8 cellular contexts compared by ENCODE assay signal in the genomic region with DNA sequence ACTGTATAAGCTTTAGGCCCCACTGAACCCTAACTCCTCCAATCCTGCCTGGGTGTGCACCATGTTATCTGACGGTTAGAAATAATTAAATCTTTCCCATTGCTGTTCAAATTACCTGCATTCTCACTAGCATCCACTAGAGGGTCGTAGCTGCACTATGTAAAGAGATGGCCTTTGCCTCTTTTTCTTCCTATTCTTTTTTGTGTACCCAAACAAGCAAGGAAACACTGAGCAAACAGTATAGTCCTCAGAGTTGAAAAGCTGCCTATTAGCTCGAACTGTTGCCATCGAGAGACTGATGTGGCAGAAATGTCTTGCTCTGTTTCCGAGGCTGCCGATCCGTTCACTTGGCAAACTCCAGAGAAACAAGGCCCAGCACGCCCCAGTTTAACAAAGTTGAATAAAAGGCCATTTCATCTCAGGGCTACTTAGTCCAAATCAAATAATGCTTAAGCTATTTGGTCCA.
DNase-seq lines count a peak whose midpoint lies in the region; ATAC-seq, FAIRE-seq and TF ChIP-seq lines count a peak whose summit lies in the region.

No MANE protein-coding gene starts in this region.

- H3K9ac ChIP-seq in PC-3 (ENCODE audit: low read length) (no peak overlapping the region), K562 (ENCODE audit: insufficient read depth in 1 of 2, low read depth in 2 of 2, low read length in 2 of 2) (no peak overlapping the region), smooth muscle cell (ENCODE audit: low read depth) (no peak overlapping the region)

- H3K9me3 ChIP-seq in PC-3 (ENCODE audit: low read length) (no peaks in the 10 kb centered on the region), K562 (replicated peaks; ENCODE audit: control insufficient read depth, insufficient read depth, low read depth, low read length) (no peaks in the 10 kb centered on the region), smooth muscle cell (replicated peaks; ENCODE audit: low read depth) (no peaks in the 10 kb centered on the region)

- BruUV-seq in PC-3 (replicated peaks; lab: Mats Ljungman, UMichigan), result no TSS peak
- no TSS peak for BruUV-seq in K562 (replicated peaks; lab: Mats Ljungman, UMichigan)

- H3K4me3 ChIP-seq in PC-3 (ENCODE audit: low read length) (no peak overlapping the region), K562 (no peak overlapping the region), smooth muscle cell (no peak overlapping the region)

- POLR2A ChIA-PET in PC-3 (lab: Charles Lee; ENCODE audit: unreplicated experiment) (interaction anchor here (0.7 kb wide), 1 partner anchor 202 kb away, joined by 3 read pairs; no protein-coding TSS in a partner anchor), K562 (lab: Yijun Ruan, JAX) (interaction anchor here (0.6 kb wide), 1 partner anchor 800 kb away, joined by 5 read pairs; no protein-coding TSS in a partner anchor)

- H2AFZ ChIP-seq in PC-3 (ENCODE audit: low read length) (no peak overlapping the region), K562 (ENCODE audit: low read depth, low read length) (no peak overlapping the region), smooth muscle cell (ENCODE audit: low read depth) (peak overlapping the region; percentile 63)

- H4K20me1 ChIP-seq in PC-3 (ENCODE audit: low read length) (no peaks in the 10 kb centered on the region), K562 (replicated peaks; ENCODE audit: control insufficient read depth, insufficient read depth, low read length) (no peaks in the 10 kb centered on the region), smooth muscle cell (ENCODE audit: low read depth) (no peaks in the 10 kb centered on the region)

- H3K27ac ChIP-seq in PC-3 (ENCODE audit: low read length), result no peak overlapping the region
- H3K27ac ChIP-seq in K562 (ENCODE audit: extremely low read depth, low read depth, low read length), result no peak overlapping the region
- H3K27ac ChIP-seq in smooth muscle cell (ENCODE audit: low read depth), result no peak overlapping the region

- TF ChIP-seq POLR2A in K562 (conservative IDR thresholded peaks at IDR 0.05), result no peak

- no peaks in the 10 kb centered on the region for H3K27me3 ChIP-seq in PC-3 (ENCODE audit: low read length)
- no peaks in the 10 kb centered on the region for H3K27me3 ChIP-seq in K562 (ENCODE audit: control insufficient read depth in 2 of 2, insufficient read depth in 2 of 2, low read length in 2 of 2)
- no peaks in the 10 kb centered on the region for H3K27me3 ChIP-seq in smooth muscle cell (ENCODE audit: low read depth)

- intact Hi-C loops in PC-3 (cut with micrococcal nuclease) (loop anchor here (1.0 to 5.0 kb wide), 2 partner anchors 482 to 534 kb away; a partner anchor contains a TSS), K562 (cut with micrococcal nuclease) (loop anchor here (1.0 to 10.0 kb wide), 5 partner anchors 240 to 740 kb away; a partner anchor contains a TSS)

- peak; percentile 67 for FAIRE-seq in K562 (lab: Jason Lieb, UNC)

- WGBS in K562 (ENCODE audit: insufficient coverage, low coverage, missing lambda C conversion rate), result 25% methylated on average over 8 of the region's 8 CpGs
- WGBS in smooth muscle cell (ENCODE audit: low lambda C conversion rate), result 49% methylated on average over 8 of the region's 8 CpGs

- TF ChIP-seq CTCF in PC-3 (conservative IDR thresholded peaks at IDR 0.05; ENCODE audit: low read depth, low read length) (peak; percentile 82), K562 (IDR thresholded peaks at IDR 0.05 in 2 of 3, conservative IDR thresholded peaks at IDR 0.05 in 1 of 3; ENCODE audit: insufficient read depth in 2 of 3, low read depth in 1 of 3, low read length in 3 of 3) (peak; percentile 57 to 82 (median 76)), smooth muscle cell (IDR thresholded peaks at IDR 0.05; ENCODE audit: borderline replicate concordance, insufficient read depth, poor library complexity, severe bottlenecking) (peak; percentile 86)

- no peaks in the 10 kb centered on the region for H3K9me1 ChIP-seq in K562 (ENCODE audit: control insufficient read depth, insufficient read depth, low read length)

- H3K79me2 ChIP-seq in PC-3 (ENCODE audit: low read length) (no peaks in the 10 kb centered on the region), K562 (ENCODE audit: control insufficient read depth, insufficient read depth, low read length) (no peaks in the 10 kb centered on the region), smooth muscle cell (ENCODE audit: low read depth) (no peaks in the 10 kb centered on the region)

- in situ Hi-C loops in K562 (cut with MboI), result loop anchor here (25.0 kb wide), 2 partner anchors 527 to 727 kb away; no protein-coding TSS in a partner anchor

- H3K4me2 ChIP-seq in PC-3 (ENCODE audit: low read length) (no peak overlapping the region), K562 (ENCODE audit: insufficient read depth, low read length) (no peak overlapping the region), smooth muscle cell (no peak overlapping the region)

- H3F3A ChIP-seq in PC-3 (ENCODE audit: low read length, unreplicated experiment) (no peaks in the 10 kb centered on the region), smooth muscle cell (ENCODE audit: low read depth) (no peaks in the 10 kb centered on the region)

- no peaks in the 10 kb centered on the region for H3K4me1 ChIP-seq in PC-3 (ENCODE audit: insufficient read depth, low read length)
- H3K4me1 ChIP-seq in K562 (replicated peaks in 1 of 2; ENCODE audit: control insufficient read depth in 2 of 2, insufficient read depth in 2 of 2, low read length in 2 of 2), result no peaks in the 10 kb centered on the region
- H3K4me1 ChIP-seq in smooth muscle cell (ENCODE audit: low read depth), result no peaks in the 10 kb centered on the region

- TF ChIP-seq RAD21 in Ishikawa (IDR thresholded peaks at IDR 0.05; ENCODE audit: low read depth), result peak; percentile 82
- peak; percentile 50 to 72 for TF ChIP-seq RAD21 in K562 (CRISPR knock-in tag; conservative IDR thresholded peaks at IDR 0.05 in 1 of 2, IDR thresholded peaks at IDR 0.05 in 1 of 2)

- CTCF ChIA-PET in PC-3 (lab: Charles Lee), result interaction anchor here (1.0 kb wide), 1 partner anchor 18 kb away, joined by 3 read pairs; no protein-coding TSS in a partner anchor
- CTCF ChIA-PET in K562 (lab: Yijun Ruan, JAX; ENCODE audit: low intra/inter-chr PET ratio), result interaction anchor here (0.7 kb wide), 1 partner anchor 360 kb away, joined by 3 read pairs; no protein-coding TSS in a partner anchor

- TF ChIP-seq EP300 in Ishikawa (IDR thresholded peaks at IDR 0.05; ENCODE audit: borderline replicate concordance) (no peak), K562 (IDR thresholded peaks at IDR 0.05; ENCODE audit: low read length) (no peak)

- H3K9me2 ChIP-seq in PC-3 (replicated peaks; ENCODE audit: low read length), result no peaks in the 10 kb centered on the region

- DNase-seq in activated CD4-positive, CD25-positive, alpha-beta regulatory T cell treated with anti-CD3 and anti-CD28 coated beads, Interleukin-2, amount 50 U/mL, for 16 hours (ENCODE audit: low read depth, low spot score), result peak; percentile 1
- DNase-seq in activated CD4-positive, CD25-positive, alpha-beta regulatory T cell (lab: John Stamatoyannopoulos, UW), result no peak
- DNase-seq in PC-3, result peak; percentile 72
- peak; percentile 12 to 56 (median 26) for DNase-seq in K562 (ENCODE audit: extremely low read depth in 1 of 4, low spot score in 3 of 4)
- peak; percentile 46 for DNase-seq in iPS DF 4.7 (ENCODE audit: extremely low read depth, low spot score)
- DNase-seq in smooth muscle cell (lab: John Stamatoyannopoulos, UW; ENCODE audit: unreplicated experiment), result no peak

- peak; percentile 91 for ATAC-seq in GM21825 (IDR thresholded peaks at IDR 0.05; ENCODE audit: unreplicated experiment)
- ATAC-seq in PC-3, result peak; percentile 71
- ATAC-seq in K562, result peak; percentile 83

- H3K36me3 ChIP-seq in PC-3 (ENCODE audit: low read depth, low read length) (no peaks in the 10 kb centered on the region), K562 (ENCODE audit: control insufficient read depth, insufficient read depth, low read length) (no peaks in the 10 kb centered on the region), smooth muscle cell (ENCODE audit: low read depth) (no peaks in the 10 kb centered on the region)

TF ChIP-seq in Ishikawa, 13 proteins besides CTCF, POLR2A, EP300 and RAD21 (continues in another document):
- TF ChIP-seq, protein P1, sequence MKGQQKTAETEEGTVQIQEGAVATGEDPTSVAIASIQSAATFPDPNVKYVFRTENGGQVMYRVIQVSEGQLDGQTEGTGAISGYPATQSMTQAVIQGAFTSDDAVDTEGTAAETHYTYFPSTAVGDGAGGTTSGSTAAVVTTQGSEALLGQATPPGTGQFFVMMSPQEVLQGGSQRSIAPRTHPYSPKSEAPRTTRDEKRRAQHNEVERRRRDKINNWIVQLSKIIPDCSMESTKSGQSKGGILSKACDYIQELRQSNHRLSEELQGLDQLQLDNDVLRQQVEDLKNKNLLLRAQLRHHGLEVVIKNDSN (IDR thresholded peaks at IDR 0.05), result no peak
- TF ChIP-seq, protein P2, sequence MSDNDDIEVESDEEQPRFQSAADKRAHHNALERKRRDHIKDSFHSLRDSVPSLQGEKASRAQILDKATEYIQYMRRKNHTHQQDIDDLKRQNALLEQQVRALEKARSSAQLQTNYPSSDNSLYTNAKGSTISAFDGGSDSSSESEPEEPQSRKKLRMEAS (IDR thresholded peaks at IDR 0.05), result no peak
- TF ChIP-seq TEAD4 (IDR thresholded peaks at IDR 0.05), result no peak
- no peak for TF ChIP-seq NFIC (IDR thresholded peaks at IDR 0.05)
- TF ChIP-seq EGR1 (IDR thresholded peaks at IDR 0.05), result no peak
- TF ChIP-seq TAF1 (IDR thresholded peaks at IDR 0.05; ENCODE audit: low read depth), result no peak
- TF ChIP-seq ZBTB7A (IDR thresholded peaks at IDR 0.05; ENCODE audit: low read depth), result no peak
- no peak for TF ChIP-seq CEBPB (IDR thresholded peaks at IDR 0.05)
- TF ChIP-seq CREB1 (IDR thresholded peaks at IDR 0.05; ENCODE audit: low read depth), result no peak

TF ChIP-seq in K562, 482 proteins besides CTCF, POLR2A, EP300 and RAD21 (continues in another document):
- peak; percentile 25; the same call in 1 of the 2 replicates for TF ChIP-seq SMC3 (conservative IDR thresholded peaks at IDR 0.05; ENCODE audit: insufficient read depth, low read depth, low read length)
- TF ChIP-seq RB1 (IDR thresholded peaks at IDR 0.05; ENCODE audit: low read depth), result no peak
- TF ChIP-seq MEIS2 (IDR thresholded peaks at IDR 0.05; ENCODE audit: partially characterized antibody), result no peak
- peak; percentile 19; the same call in 1 of the 2 replicates for TF ChIP-seq STAG1 (CRISPR knock-in tag; IDR thresholded peaks at IDR 0.05; ENCODE audit: borderline replicate concordance)
- TF ChIP-seq SMAD4 (CRISPR knock-in tag; conservative IDR thresholded peaks at IDR 0.05), result no peak

Comparison
In these comparisons a context has a peak if more than half of its experiments do, and no peak if none do; other contexts are left out.
1. DNase-seq: peak in activated CD4-positive, CD25-positive, alpha-beta regulatory T cell treated with anti-CD3 and anti-CD28 coated beads, Interleukin-2, amount 50 U/mL, for 16 hours (single experiment), PC-3 (single experiment), K562 (4 of 4) and iPS DF 4.7 (single experiment); none in activated CD4-positive, CD25-positive, alpha-beta regulatory T cell (0 of 4) and smooth muscle cell (single experiment).
2. Peak in every context shown above with its lines, with median percentiles within 50 percentile points of each other: ATAC-seq and CTCF ChIP-seq.